Comparison of ENCODE assay signal across 7 cellular contexts in the genomic region with DNA sequence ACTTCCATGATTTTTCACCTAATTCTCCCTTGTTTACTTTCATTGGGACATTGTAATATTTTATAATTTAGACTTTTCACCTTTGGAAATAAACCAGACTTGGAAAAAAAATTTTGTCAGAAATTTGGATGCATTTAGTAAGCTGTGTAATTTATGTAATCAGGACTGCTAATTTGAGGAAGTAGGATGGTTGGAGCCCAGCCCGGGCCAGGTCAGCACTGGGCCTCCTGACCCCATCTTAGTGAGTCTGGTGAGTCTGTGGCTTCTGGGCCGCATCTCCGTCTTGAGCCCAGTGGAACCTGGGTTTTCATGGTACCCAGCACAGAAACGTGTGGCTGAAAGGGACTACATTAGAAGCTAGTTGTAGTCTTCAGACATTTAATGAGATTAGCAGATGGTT.
"Had no signal": no experiment of that assay in that cellular context is flagged by ENCODE, and none has a peak within 500 bp of the region (broad histone marks: within the 10 kb centered on the region; RNA-seq: fewer than 3 reads in every experiment).

No MANE protein-coding gene starts in this region.

- FAIRE-seq: HTR-8/SVneo, K562 had no signal

- H2AFZ ChIP-seq: GM23338 had no signal

- H3K4me1 Mint-ChIP-seq: GM23338 had no signal

- H3K27ac Mint-ChIP-seq: GM23338, HFFc6 had no signal

- H3K9me3 ChIP-seq: HAP-1 had no signal

- DNase-seq: H7, HFFc6, IMR-90 had no signal

- H3K4me3 Mint-ChIP-seq: GM23338, HFFc6 had no signal

- H3K4me3 ChIP-seq: GM23338, HAP-1, K562 had no signal

- H3K4me1 ChIP-seq: HAP-1 had no signal

- H3K4me2 ChIP-seq: GM23338 had no signal

- H3K36me3 ChIP-seq: HAP-1 had no signal
